ENCODE assay signal across 1 cellular context in the genomic region with DNA sequence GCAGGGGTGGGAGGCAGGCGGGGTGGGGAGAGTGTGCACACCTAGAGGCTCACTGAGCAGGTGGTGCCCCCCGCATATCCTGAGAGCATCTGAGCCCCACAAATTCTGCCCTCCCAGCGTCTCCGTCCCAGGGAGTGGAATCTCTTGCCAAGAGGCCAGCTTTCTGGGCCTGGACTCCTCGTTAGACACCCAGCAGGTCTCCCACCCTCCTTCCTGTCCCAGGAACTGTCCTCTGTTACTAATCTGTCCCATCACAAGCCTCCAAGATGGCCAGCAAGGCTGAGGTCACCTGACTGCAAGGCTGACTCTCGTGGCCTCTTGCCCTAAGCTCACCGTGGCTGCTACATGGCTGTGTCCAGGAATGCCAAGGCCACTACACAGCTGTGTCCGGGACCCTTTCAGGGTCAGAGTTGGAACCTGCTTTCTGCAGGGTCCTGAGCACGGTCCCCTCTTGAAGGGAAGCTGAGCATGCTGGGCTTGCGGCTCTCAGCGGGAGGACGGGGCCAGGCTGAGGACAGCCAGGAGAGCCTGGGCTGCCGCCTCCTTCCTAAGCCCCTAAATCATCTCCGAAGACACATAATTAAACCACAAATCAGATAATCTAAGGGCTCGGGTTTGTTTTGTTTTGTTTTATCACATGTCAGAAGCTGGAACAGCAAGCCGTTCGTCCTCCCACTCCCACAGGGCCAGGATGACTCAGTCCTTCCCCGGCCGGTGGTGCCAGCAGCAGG.
TF ChIP-seq lines count a peak whose summit lies in the region.

No MANE protein-coding gene starts in this region.

TF ChIP-seq in K562, 482 proteins besides CTCF, POLR2A, EP300 and RAD21 (continued from another document):
- TF ChIP-seq, protein P1, sequence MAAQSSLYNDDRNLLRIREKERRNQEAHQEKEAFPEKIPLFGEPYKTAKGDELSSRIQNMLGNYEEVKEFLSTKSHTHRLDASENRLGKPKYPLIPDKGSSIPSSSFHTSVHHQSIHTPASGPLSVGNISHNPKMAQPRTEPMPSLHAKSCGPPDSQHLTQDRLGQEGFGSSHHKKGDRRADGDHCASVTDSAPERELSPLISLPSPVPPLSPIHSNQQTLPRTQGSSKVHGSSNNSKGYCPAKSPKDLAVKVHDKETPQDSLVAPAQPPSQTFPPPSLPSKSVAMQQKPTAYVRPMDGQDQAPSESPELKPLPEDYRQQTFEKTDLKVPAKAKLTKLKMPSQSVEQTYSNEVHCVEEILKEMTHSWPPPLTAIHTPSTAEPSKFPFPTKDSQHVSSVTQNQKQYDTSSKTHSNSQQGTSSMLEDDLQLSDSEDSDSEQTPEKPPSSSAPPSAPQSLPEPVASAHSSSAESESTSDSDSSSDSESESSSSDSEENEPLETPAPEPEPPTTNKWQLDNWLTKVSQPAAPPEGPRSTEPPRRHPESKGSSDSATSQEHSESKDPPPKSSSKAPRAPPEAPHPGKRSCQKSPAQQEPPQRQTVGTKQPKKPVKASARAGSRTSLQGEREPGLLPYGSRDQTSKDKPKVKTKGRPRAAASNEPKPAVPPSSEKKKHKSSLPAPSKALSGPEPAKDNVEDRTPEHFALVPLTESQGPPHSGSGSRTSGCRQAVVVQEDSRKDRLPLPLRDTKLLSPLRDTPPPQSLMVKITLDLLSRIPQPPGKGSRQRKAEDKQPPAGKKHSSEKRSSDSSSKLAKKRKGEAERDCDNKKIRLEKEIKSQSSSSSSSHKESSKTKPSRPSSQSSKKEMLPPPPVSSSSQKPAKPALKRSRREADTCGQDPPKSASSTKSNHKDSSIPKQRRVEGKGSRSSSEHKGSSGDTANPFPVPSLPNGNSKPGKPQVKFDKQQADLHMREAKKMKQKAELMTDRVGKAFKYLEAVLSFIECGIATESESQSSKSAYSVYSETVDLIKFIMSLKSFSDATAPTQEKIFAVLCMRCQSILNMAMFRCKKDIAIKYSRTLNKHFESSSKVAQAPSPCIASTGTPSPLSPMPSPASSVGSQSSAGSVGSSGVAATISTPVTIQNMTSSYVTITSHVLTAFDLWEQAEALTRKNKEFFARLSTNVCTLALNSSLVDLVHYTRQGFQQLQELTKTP (IDR thresholded peaks at IDR 0.05; ENCODE audit: low read depth in 1 of 2, partially characterized antibody in 2 of 2) = no peak
- no peak for TF ChIP-seq CBX5 (IDR thresholded peaks at IDR 0.05; ENCODE audit: borderline replicate concordance, low read depth)
- TF ChIP-seq PHTF2 (CRISPR knock-in tag; IDR thresholded peaks at IDR 0.05) = no peak
- TF ChIP-seq TCF15 (CRISPR knock-in tag; IDR thresholded peaks at IDR 0.05) = no peak
- no peak for TF ChIP-seq TAL1 (IDR thresholded peaks at IDR 0.05)
- TF ChIP-seq ZBTB7A (IDR thresholded peaks at IDR 0.05; ENCODE audit: borderline replicate concordance, control insufficient read depth, low read depth, low read length) = no peak
- TF ChIP-seq EZH2 (IDR thresholded peaks at IDR 0.05; ENCODE audit: borderline replicate concordance, low read depth, low read length) = no peak
- TF ChIP-seq TAF1 (IDR thresholded peaks at IDR 0.05; ENCODE audit: control insufficient read depth, extremely low read depth, insufficient read depth, low read length, severe bottlenecking) = no peak
- TF ChIP-seq CBFA2T2 (conservative IDR thresholded peaks at IDR 0.05) = 0 out of 2 replicates have a peak, but pooled peaks have one; percentile 16
- no peak for TF ChIP-seq MCM3 (IDR thresholded peaks at IDR 0.05)
- TF ChIP-seq EP400 (IDR thresholded peaks at IDR 0.05) = no peak
- no peak for TF ChIP-seq FOXK2 (conservative IDR thresholded peaks at IDR 0.05 in 1 of 2, IDR thresholded peaks at IDR 0.05 in 1 of 2; ENCODE audit: low read depth in 2 of 2)
- TF ChIP-seq MBD2 (IDR thresholded peaks at IDR 0.05; ENCODE audit: borderline replicate concordance, low read depth) = no peak
- TF ChIP-seq BMI1 (IDR thresholded peaks at IDR 0.05; ENCODE audit: low read length) = no peak
- peak; percentile 70; the same call in 1 of the 2 replicates for TF ChIP-seq JUND (IDR thresholded peaks at IDR 0.05; ENCODE audit: borderline replicate concordance, low read depth, low read length)
- TF ChIP-seq JUND (tag; IDR thresholded peaks at IDR 0.05; ENCODE audit: borderline replicate concordance, low read depth, low read length) = peak; percentile 33; the same call in 1 of the 3 replicates
- no peak for TF ChIP-seq TBP (optimal IDR thresholded peaks at IDR 0.05; ENCODE audit: low read depth, low read length)
- TF ChIP-seq TEAD1 (CRISPR knock-in tag; IDR thresholded peaks at IDR 0.05) = no peak
- no peak for TF ChIP-seq MLX (CRISPR knock-in tag; conservative IDR thresholded peaks at IDR 0.05)
- no peak for TF ChIP-seq MCM7 (IDR thresholded peaks at IDR 0.05)
- TF ChIP-seq, protein P2, sequence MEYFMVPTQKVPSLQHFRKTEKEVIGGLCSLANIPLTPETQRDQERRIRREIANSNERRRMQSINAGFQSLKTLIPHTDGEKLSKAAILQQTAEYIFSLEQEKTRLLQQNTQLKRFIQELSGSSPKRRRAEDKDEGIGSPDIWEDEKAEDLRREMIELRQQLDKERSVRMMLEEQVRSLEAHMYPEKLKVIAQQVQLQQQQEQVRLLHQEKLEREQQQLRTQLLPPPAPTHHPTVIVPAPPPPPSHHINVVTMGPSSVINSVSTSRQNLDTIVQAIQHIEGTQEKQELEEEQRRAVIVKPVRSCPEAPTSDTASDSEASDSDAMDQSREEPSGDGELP (CRISPR knock-in tag; IDR thresholded peaks at IDR 0.05; ENCODE audit: borderline replicate concordance) = no peak
- no peak for TF ChIP-seq NONO (IDR thresholded peaks at IDR 0.05; ENCODE audit: low read depth in 2 of 2, low read length in 1 of 2)
- TF ChIP-seq, protein P3, sequence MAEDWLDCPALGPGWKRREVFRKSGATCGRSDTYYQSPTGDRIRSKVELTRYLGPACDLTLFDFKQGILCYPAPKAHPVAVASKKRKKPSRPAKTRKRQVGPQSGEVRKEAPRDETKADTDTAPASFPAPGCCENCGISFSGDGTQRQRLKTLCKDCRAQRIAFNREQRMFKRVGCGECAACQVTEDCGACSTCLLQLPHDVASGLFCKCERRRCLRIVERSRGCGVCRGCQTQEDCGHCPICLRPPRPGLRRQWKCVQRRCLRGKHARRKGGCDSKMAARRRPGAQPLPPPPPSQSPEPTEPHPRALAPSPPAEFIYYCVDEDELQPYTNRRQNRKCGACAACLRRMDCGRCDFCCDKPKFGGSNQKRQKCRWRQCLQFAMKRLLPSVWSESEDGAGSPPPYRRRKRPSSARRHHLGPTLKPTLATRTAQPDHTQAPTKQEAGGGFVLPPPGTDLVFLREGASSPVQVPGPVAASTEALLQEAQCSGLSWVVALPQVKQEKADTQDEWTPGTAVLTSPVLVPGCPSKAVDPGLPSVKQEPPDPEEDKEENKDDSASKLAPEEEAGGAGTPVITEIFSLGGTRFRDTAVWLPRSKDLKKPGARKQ (CRISPR knock-in tag; IDR thresholded peaks at IDR 0.05) = no peak
- no peak for TF ChIP-seq TCF3 (CRISPR knock-in tag; IDR thresholded peaks at IDR 0.05)
- no peak for TF ChIP-seq SP1 (CRISPR knock-in tag; IDR thresholded peaks at IDR 0.05)
- TF ChIP-seq CREB3L1 (IDR thresholded peaks at IDR 0.05; ENCODE audit: borderline replicate concordance, low read depth) = no peak
